Comparison of ENCODE assay signal across 27 cellular contexts in genomic region chr1:236158719-236159118, GRCh38. TPM values are rescaled to one million over a fixed set of nuclear protein-coding genes. Genes with fewer than 3 reads are reported as not detected.
DNase-seq lines count a peak whose midpoint lies in the region; ATAC-seq, FAIRE-seq and TF ChIP-seq lines count a peak whose summit lies in the region.
"Had no signal": no experiment of that assay in that cellular context is flagged by ENCODE, and none has a peak within 500 bp of the region (broad histone marks: within the 10 kb centered on the region; RNA-seq: fewer than 3 reads in every experiment).

No MANE protein-coding gene starts in this region.

- H3K4me3 Mint-ChIP-seq in activated B cell treated with CpG ODN at 0.5 μM for 24 hours (peak overlapping the region; percentile 8), T-helper 17 cell (no peak overlapping the region), endothelial cell (ENCODE audit: unreplicated experiment) (no peak overlapping the region)
- H3K4me3 Mint-ChIP-seq in natural killer cell treated with Interleukin-12 subunit alpha and Interleukin-12 subunit beta and Interleukin-15 and Interleukin-18, amount 100 ng/mL, for 72 hours: peak overlapping the region; percentile 77
- H3K4me3 Mint-ChIP-seq: H9, HFFc6 had no signal

- H3K4me1 ChIP-seq in BLaER1: peaks cover 82% of the 10 kb centered on the region
- H3K4me1 ChIP-seq: A549 had no signal

- peaks cover 8% of the 10 kb centered on the region for H3K27me3 ChIP-seq in BLaER1

- no peak for DNase-seq in GM12891 (ENCODE audit: insufficient read length, low spot score)
- DNase-seq in activated B cell treated with CpG ODN at 0.5 μM for 24 hours: no peak
- DNase-seq in natural killer cell treated with Interleukin-12 subunit alpha and Interleukin-12 subunit beta and Interleukin-15 and Interleukin-18, amount 100 ng/mL, for 72 hours (ENCODE audit: low spot score): no peak
- no peak for DNase-seq in A172 (ENCODE audit: low spot score)
- DNase-seq in T-helper 17 cell: no peak
- DNase-seq in dermis blood vessel endothelial cell: no peak
- no peak for DNase-seq in endothelial cell (ENCODE audit: low spot score)
- DNase-seq: Calu3; CD4-positive, alpha-beta memory T cell; DMS153; GM23248; H9; HFFc6; MM.1S; NCI-H1092; NCI-H1436 treated with DMSO at 0.1 percent for 48 hours; NCI-H1930; NCI-H226; NCI-H524; NCI-H82 had no signal

- intact Hi-C loops in activated B cell treated with CpG ODN at 0.5 μM for 24 hours (cut with micrococcal nuclease): no loop called here

- peaks cover 13% of the 10 kb centered on the region for H3K9me3 Mint-ChIP-seq in activated B cell treated with CpG ODN at 0.5 μM for 24 hours
- H3K9me3 Mint-ChIP-seq in natural killer cell treated with Interleukin-12 subunit alpha and Interleukin-12 subunit beta and Interleukin-15 and Interleukin-18, amount 100 ng/mL, for 72 hours: peaks cover 13% of the 10 kb centered on the region
- H3K9me3 Mint-ChIP-seq in endothelial cell (ENCODE audit: unreplicated experiment): peaks cover 15% of the 10 kb centered on the region

- H3K9me3 ChIP-seq in BLaER1: peaks cover 30% of the 10 kb centered on the region
- H3K9me3 ChIP-seq in T-helper 17 cell (ENCODE audit: control insufficient read depth, low read length, poor library complexity, severe bottlenecking): no peaks in the 10 kb centered on the region

- no peak overlapping the region for H3K9ac ChIP-seq in BLaER1
- H3K9ac ChIP-seq: GM23248 had no signal

- CTCF ChIA-PET in activated B cell treated with CpG ODN at 0.5 μM for 24 hours (lab: Charles Lee): no interaction called here

- peak; percentile 52 for FAIRE-seq in GM12891 (lab: Jason Lieb, UNC)
- FAIRE-seq: A549, G401.6, HepG2, K562 had no signal

- H3K27me3 Mint-ChIP-seq in activated B cell treated with CpG ODN at 0.5 μM for 24 hours (peaks cover 2% of the 10 kb centered on the region), T-helper 17 cell (no peaks in the 10 kb centered on the region), endothelial cell (ENCODE audit: unreplicated experiment) (peaks cover 13% of the 10 kb centered on the region)
- no peaks in the 10 kb centered on the region for H3K27me3 Mint-ChIP-seq in natural killer cell treated with Interleukin-12 subunit alpha and Interleukin-12 subunit beta and Interleukin-15 and Interleukin-18, amount 100 ng/mL, for 72 hours
- H3K27me3 Mint-ChIP-seq: CD4-positive, alpha-beta memory T cell had no signal

- peaks cover 20% of the 10 kb centered on the region; the same call in 1 of the 2 replicates for H3K36me3 ChIP-seq in BLaER1

- H3K27ac Mint-ChIP-seq in activated B cell treated with CpG ODN at 0.5 μM for 24 hours: peak overlapping the region; percentile 14
- peak overlapping the region; percentile 78 to 87 for H3K27ac Mint-ChIP-seq in natural killer cell treated with Interleukin-12 subunit alpha and Interleukin-12 subunit beta and Interleukin-15 and Interleukin-18, amount 100 ng/mL, for 72 hours
- no peak overlapping the region for H3K27ac Mint-ChIP-seq in T-helper 17 cell
- H3K27ac Mint-ChIP-seq in endothelial cell (ENCODE audit: unreplicated experiment): no peak overlapping the region
- H3K27ac Mint-ChIP-seq: H9, HFFc6 had no signal

- no peak overlapping the region for H3K27ac ChIP-seq in BLaER1
- H3K27ac ChIP-seq: A549, GM23248, HL-60 had no signal

- peaks cover 21% of the 10 kb centered on the region for H3K36me3 Mint-ChIP-seq in activated B cell treated with CpG ODN at 0.5 μM for 24 hours (ENCODE audit: low read depth)
- peaks cover 21% of the 10 kb centered on the region for H3K36me3 Mint-ChIP-seq in natural killer cell treated with Interleukin-12 subunit alpha and Interleukin-12 subunit beta and Interleukin-15 and Interleukin-18, amount 100 ng/mL, for 72 hours
- peaks cover 4% of the 10 kb centered on the region for H3K36me3 Mint-ChIP-seq in T-helper 17 cell (ENCODE audit: low read depth)
- peaks cover 34% of the 10 kb centered on the region for H3K36me3 Mint-ChIP-seq in endothelial cell (ENCODE audit: low read depth, unreplicated experiment)

- no peak for TF ChIP-seq POLR2A in GM12891 (IDR thresholded peaks at IDR 0.05; ENCODE audit: low read depth, low read length)

- ATAC-seq in activated B cell treated with CpG ODN at 0.5 μM for 24 hours (ENCODE audit: low read depth) (no peak), T-helper 17 cell (no peak)
- ATAC-seq in natural killer cell treated with Interleukin-12 subunit alpha and Interleukin-12 subunit beta and Interleukin-15 and Interleukin-18, amount 100 ng/mL, for 72 hours: no peak
- ATAC-seq: A549, HepG2, K562, Right ventricle myocardium inferior had no signal

- H3K4me1 Mint-ChIP-seq in activated B cell treated with CpG ODN at 0.5 μM for 24 hours (peaks cover 70% of the 10 kb centered on the region), T-helper 17 cell (peaks cover 25% of the 10 kb centered on the region), endothelial cell (ENCODE audit: unreplicated experiment) (peaks cover 7% of the 10 kb centered on the region)
- H3K4me1 Mint-ChIP-seq in natural killer cell treated with Interleukin-12 subunit alpha and Interleukin-12 subunit beta and Interleukin-15 and Interleukin-18, amount 100 ng/mL, for 72 hours (ENCODE audit: low read depth in 2 of 2): peaks cover 62 to 66% of the 10 kb centered on the region in 2 donors

- H3K4me2 ChIP-seq in BLaER1: peak overlapping the region; percentile 95
- H3K4me2 ChIP-seq: A549 had no signal

- TF ChIP-seq CTCF in activated B cell treated with CpG ODN at 0.5 μM for 24 hours (IDR thresholded peaks at IDR 0.05) (no peak), endothelial cell (IDR thresholded peaks at IDR 0.05; ENCODE audit: unreplicated experiment) (no peak)

- H4K20me1 ChIP-seq in BLaER1: peaks cover 73% of the 10 kb centered on the region

- no peak overlapping the region for H3K4me3 ChIP-seq in BLaER1
- H3K4me3 ChIP-seq: A549, GM23248, K562 had no signal

- POLR2A ChIA-PET in activated B cell treated with CpG ODN at 0.5 μM for 24 hours (lab: Charles Lee): interaction anchor here (1.6 kb wide), 1 partner anchor 123 kb away, joined by 5 read pairs; the partner anchor contains the start of gene ERO1B

TF ChIP-seq in GM12891, 5 proteins besides CTCF, POLR2A, EP300 and RAD21:
- TF ChIP-seq POU2F2 (IDR thresholded peaks at IDR 0.05; ENCODE audit: low read depth, low read length) (no peak), PAX5 (IDR thresholded peaks at IDR 0.05; ENCODE audit: insufficient read depth, low read length, severe bottlenecking) (no peak), TAF1 (IDR thresholded peaks at IDR 0.05; ENCODE audit: low read depth, low read length) (no peak), POLR2AphosphoS5 (IDR thresholded peaks at IDR 0.05; ENCODE audit: low read depth, low read length) (no peak), SPI1 (IDR thresholded peaks at IDR 0.05; ENCODE audit: low read depth, low read length) (no peak)

RNA-seq across cellular contexts. Expression of gene GPR137B, which starts 16.4 kb away (rescaled TPM):
- polyA plus RNA-seq in GM12891 (2012; ENCODE audit: low read depth, missing spikeins): 13.7 TPM
- total RNA-seq in activated B cell treated with CpG ODN at 0.5 μM for 24 hours: 10.6 and 11.8 TPM in 2 replicates
- total RNA-seq in natural killer cell treated with Interleukin-12 subunit alpha and Interleukin-12 subunit beta and Interleukin-15 and Interleukin-18, amount 100 ng/mL, for 72 hours: 10 to 100 TPM in 1 of 2 donors, 1 to 10 TPM in 1; 8.6 to 16.8 TPM
- total RNA-seq in A172 (2014; rRNA removed; shearing (Covaris generic)): 10.3 and 17.4 TPM in 2 replicates
- 10 to 100 TPM; 13.6 to 14.3 TPM for total RNA-seq in T-helper 17 cell
- total RNA-seq in dermis blood vessel endothelial cell: 6.1 and 10.2 TPM in 2 replicates
- 18.2 TPM for total RNA-seq in endothelial cell (ENCODE audit: unreplicated experiment)

Comparison
In these comparisons a context has a peak if more than half of its experiments do, and no peak if none do; other contexts are left out.
1. H3K27ac Mint-ChIP-seq: peak in activated B cell treated with CpG ODN at 0.5 μM for 24 hours (single experiment) and natural killer cell treated with Interleukin-12 subunit alpha and Interleukin-12 subunit beta and Interleukin-15 and Interleukin-18, amount 100 ng/mL, for 72 hours (2 of 2); none in T-helper 17 cell (single experiment) and endothelial cell (single experiment).
2. H3K4me3 Mint-ChIP-seq: peak in activated B cell treated with CpG ODN at 0.5 μM for 24 hours (single experiment) and natural killer cell treated with Interleukin-12 subunit alpha and Interleukin-12 subunit beta and Interleukin-15 and Interleukin-18, amount 100 ng/mL, for 72 hours (single experiment); none in T-helper 17 cell (single experiment) and endothelial cell (single experiment).